Comparison of ENCODE assay signal across 8 cellular contexts in genomic region chr18:26813043-26813442, GRCh38. TPM values are rescaled to one million over a fixed set of nuclear protein-coding genes. Genes with fewer than 3 reads are reported as not detected.
DNase-seq lines count a peak whose midpoint lies in the region; ATAC-seq and TF ChIP-seq lines count a peak whose summit lies in the region.

No MANE protein-coding gene starts in this region.

- H3K79me2 ChIP-seq in neural cell (replicated peaks; ENCODE audit: insufficient read depth, low read length), result no peaks in the 10 kb centered on the region

- H3K27ac ChIP-seq in dorsolateral prefrontal cortex, result no peak overlapping the region
- no peak overlapping the region for H3K27ac ChIP-seq in neural cell (ENCODE audit: low read length)

- no peaks in the 10 kb centered on the region for H4K20me1 ChIP-seq in neural cell (ENCODE audit: insufficient read depth)

- TF ChIP-seq EP300 in neural cell (conservative IDR thresholded peaks at IDR 0.05; ENCODE audit: poor library complexity, severe bottlenecking), result no peak

- TF ChIP-seq RAD21 in neural cell (conservative IDR thresholded peaks at IDR 0.05), result peak; percentile 74

- peak in 52 of 56 donors; percentile 13 to 73 (median 52) for TF ChIP-seq CTCF in dorsolateral prefrontal cortex (IDR thresholded peaks at IDR 0.05 in 54 of 56, conservative IDR thresholded peaks at IDR 0.05 in 2 of 56; ENCODE audit: low read depth in 1 of 56, partially characterized antibody in 56 of 56)
- TF ChIP-seq CTCF in neural cell (IDR thresholded peaks at IDR 0.05; ENCODE audit: poor library complexity, severe bottlenecking), result peak; percentile 67

- DNase-seq in COR-L47 (lab: John Stamatoyannopoulos, UW) (peak; percentile 66), NCI-H2196 treated with DMSO at 0.1 percent for 48 hours (lab: John Stamatoyannopoulos, UW; ENCODE audit: unreplicated experiment) (peak; percentile 32), dorsolateral prefrontal cortex (peak in 2 of 10 donors; percentile 52 to 60), foreskin melanocyte (no peak)
- DNase-seq in effector CD8-positive, alpha-beta T cell (lab: John Stamatoyannopoulos, UW), result no peak
- DNase-seq in stimulated activated CD4-positive, alpha-beta T cell treated with anti-CD3 and anti-CD28 coated beads, Interleukin-4, amount 100 ng/mL, for 1 hour, result no peak

- H3K36me3 ChIP-seq in neural cell (ENCODE audit: insufficient read depth, low read length), result no peaks in the 10 kb centered on the region

- peak; percentile 64 for ATAC-seq in GM21526 (IDR thresholded peaks at IDR 0.05; ENCODE audit: low FRiP score, unreplicated experiment)

- no peak overlapping the region for H3K4me2 ChIP-seq in neural cell (ENCODE audit: low read length)

- no peaks in the 10 kb centered on the region for H3F3A ChIP-seq in neural cell (ENCODE audit: insufficient read depth, low read length, poor library complexity, severe bottlenecking)

- no peak overlapping the region for H3K4me3 ChIP-seq in dorsolateral prefrontal cortex
- H3K4me3 ChIP-seq in neural cell (ENCODE audit: low read length), result no peak overlapping the region

- no peak overlapping the region for H2AFZ ChIP-seq in neural cell (ENCODE audit: low read depth, low read length)

- H3K9ac ChIP-seq in neural cell (ENCODE audit: low read length), result no peak overlapping the region

- H3K9me3 ChIP-seq in neural cell (ENCODE audit: low read length), result no peaks in the 10 kb centered on the region

- intact Hi-C loops in dorsolateral prefrontal cortex (cut with DNase I), result loop anchor here in 1 of 2 donors (10.0 kb wide), 1 partner anchor 152 kb away; no protein-coding TSS in a partner anchor

- no peaks in the 10 kb centered on the region for H3K9me2 ChIP-seq in neural cell (ENCODE audit: insufficient read depth, low read length)

- H3K27me3 ChIP-seq in dorsolateral prefrontal cortex (no peaks in the 10 kb centered on the region), neural cell (ENCODE audit: insufficient read depth, low read depth, low read length) (no peaks in the 10 kb centered on the region)

TF ChIP-seq in neural cell, 6 proteins besides CTCF, POLR2A, EP300 and RAD21:
- TF ChIP-seq TAF1 (IDR thresholded peaks at IDR 0.05; ENCODE audit: low read depth), result no peak
- peak; percentile 67 for TF ChIP-seq SMC3 (conservative IDR thresholded peaks at IDR 0.05; ENCODE audit: poor library complexity)
- no peak for TF ChIP-seq POLR2AphosphoS5 (IDR thresholded peaks at IDR 0.05)
- TF ChIP-seq EZH2 (IDR thresholded peaks at IDR 0.05; ENCODE audit: borderline replicate concordance, insufficient read depth, low read length, poor library complexity, severe bottlenecking), result no peak
- TF ChIP-seq MXI1 (conservative IDR thresholded peaks at IDR 0.05; ENCODE audit: poor library complexity, severe bottlenecking), result no peak

RNA-seq across cellular contexts. Expression of gene AQP4, which starts 52.5 kb away (rescaled TPM):
- total RNA-seq in dorsolateral prefrontal cortex, result 1,000 to 10,000 TPM in 10 of 120 experiments, 100 to 1,000 TPM in 110; 261 to 1,277 (median 616) TPM
- 0.24 TPM in 1 of 2 replicates, not detected in the other for polyA plus RNA-seq in neural cell
- not detected in 2 replicates for polyA minus RNA-seq in neural cell

Comparison
In these comparisons a context has a peak if more than half of its experiments do, and no peak if none do; other contexts are left out.
1. DNase-seq: peak in COR-L47 (single experiment) and NCI-H2196 treated with DMSO at 0.1 percent for 48 hours (single experiment); none in effector CD8-positive, alpha-beta T cell (single experiment), foreskin melanocyte (single experiment) and stimulated activated CD4-positive, alpha-beta T cell treated with anti-CD3 and anti-CD28 coated beads, Interleukin-4, amount 100 ng/mL, for 1 hour (single experiment).